1 cellular context compared by ENCODE assay signal in genomic region chr14:23145794-23146422, GRCh38.
TF ChIP-seq lines count a peak whose summit lies in the region.

No MANE protein-coding gene starts in this region.

TF ChIP-seq in HepG2, 621 proteins besides CTCF, POLR2A, EP300 and RAD21:
- TF ChIP-seq PAX8 (CRISPR knock-in tag; IDR thresholded peaks at IDR 0.05; ENCODE audit: borderline replicate concordance): no peak
- TF ChIP-seq ATF7 (IDR thresholded peaks at IDR 0.05): peak; percentile 91
- no peak for TF ChIP-seq ATF7 (CRISPR knock-in tag; IDR thresholded peaks at IDR 0.05)
- TF ChIP-seq, protein P1, sequence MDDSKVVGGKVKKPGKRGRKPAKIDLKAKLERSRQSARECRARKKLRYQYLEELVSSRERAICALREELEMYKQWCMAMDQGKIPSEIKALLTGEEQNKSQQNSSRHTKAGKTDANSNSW (CRISPR knock-in tag; IDR thresholded peaks at IDR 0.05; ENCODE audit: borderline replicate concordance): no peak
- TF ChIP-seq RXRA (CRISPR knock-in tag; IDR thresholded peaks at IDR 0.05): no peak
- TF ChIP-seq, protein P2, sequence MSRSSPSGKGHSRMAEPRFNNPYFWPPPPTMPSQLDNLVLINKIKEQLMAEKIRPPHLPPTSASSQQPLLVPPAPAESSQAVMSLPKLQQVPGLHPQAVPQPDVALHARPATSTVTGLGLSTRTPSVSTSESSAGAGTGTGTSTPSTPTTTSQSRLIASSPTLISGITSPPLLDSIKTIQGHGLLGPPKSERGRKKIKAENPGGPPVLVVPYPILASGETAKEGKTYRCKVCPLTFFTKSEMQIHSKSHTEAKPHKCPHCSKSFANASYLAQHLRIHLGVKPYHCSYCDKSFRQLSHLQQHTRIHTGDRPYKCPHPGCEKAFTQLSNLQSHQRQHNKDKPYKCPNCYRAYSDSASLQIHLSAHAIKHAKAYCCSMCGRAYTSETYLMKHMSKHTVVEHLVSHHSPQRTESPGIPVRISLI (CRISPR knock-in tag; IDR thresholded peaks at IDR 0.05; ENCODE audit: borderline replicate concordance): no peak
- TF ChIP-seq ZNF3 (CRISPR knock-in tag; IDR thresholded peaks at IDR 0.05): no peak
- no peak for TF ChIP-seq EZH2 (conservative IDR thresholded peaks at IDR 0.05; ENCODE audit: low read depth, low read length)
- no peak for TF ChIP-seq MEIS1 (CRISPR knock-in tag; IDR thresholded peaks at IDR 0.05; ENCODE audit: borderline replicate concordance)
- no peak for TF ChIP-seq SMARCC2 (IDR thresholded peaks at IDR 0.05)
- TF ChIP-seq U2AF1 (optimal IDR thresholded peaks at IDR 0.05; ENCODE audit: low read depth, low read length): no peak
- 0 out of 2 replicates have a peak, but pooled peaks have one; percentile 23 for TF ChIP-seq SKIL (CRISPR knock-in tag; IDR thresholded peaks at IDR 0.05; ENCODE audit: borderline replicate concordance)
- no peak for TF ChIP-seq KDM3A (CRISPR knock-in tag; IDR thresholded peaks at IDR 0.05; ENCODE audit: low read depth)
- no peak for TF ChIP-seq HNF4G (IDR thresholded peaks at IDR 0.05; ENCODE audit: borderline replicate concordance, low read depth, low read length)
- no peak for TF ChIP-seq HNF4G (CRISPR knock-in tag; IDR thresholded peaks at IDR 0.05; ENCODE audit: borderline replicate concordance, low read depth)
- no peak for TF ChIP-seq ZNF780A (CRISPR knock-in tag; IDR thresholded peaks at IDR 0.05)
- TF ChIP-seq, protein P3, sequence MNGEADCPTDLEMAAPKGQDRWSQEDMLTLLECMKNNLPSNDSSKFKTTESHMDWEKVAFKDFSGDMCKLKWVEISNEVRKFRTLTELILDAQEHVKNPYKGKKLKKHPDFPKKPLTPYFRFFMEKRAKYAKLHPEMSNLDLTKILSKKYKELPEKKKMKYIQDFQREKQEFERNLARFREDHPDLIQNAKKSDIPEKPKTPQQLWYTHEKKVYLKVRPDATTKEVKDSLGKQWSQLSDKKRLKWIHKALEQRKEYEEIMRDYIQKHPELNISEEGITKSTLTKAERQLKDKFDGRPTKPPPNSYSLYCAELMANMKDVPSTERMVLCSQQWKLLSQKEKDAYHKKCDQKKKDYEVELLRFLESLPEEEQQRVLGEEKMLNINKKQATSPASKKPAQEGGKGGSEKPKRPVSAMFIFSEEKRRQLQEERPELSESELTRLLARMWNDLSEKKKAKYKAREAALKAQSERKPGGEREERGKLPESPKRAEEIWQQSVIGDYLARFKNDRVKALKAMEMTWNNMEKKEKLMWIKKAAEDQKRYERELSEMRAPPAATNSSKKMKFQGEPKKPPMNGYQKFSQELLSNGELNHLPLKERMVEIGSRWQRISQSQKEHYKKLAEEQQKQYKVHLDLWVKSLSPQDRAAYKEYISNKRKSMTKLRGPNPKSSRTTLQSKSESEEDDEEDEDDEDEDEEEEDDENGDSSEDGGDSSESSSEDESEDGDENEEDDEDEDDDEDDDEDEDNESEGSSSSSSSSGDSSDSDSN (CRISPR knock-in tag; IDR thresholded peaks at IDR 0.05): no peak
- TF ChIP-seq NFYB (CRISPR knock-in tag; IDR thresholded peaks at IDR 0.05): no peak
- TF ChIP-seq CREB1 (IDR thresholded peaks at IDR 0.05): 0 out of 2 replicates have a peak, but pooled peaks have one; percentile 42
- no peak for TF ChIP-seq CREB1 (CRISPR knock-in tag; IDR thresholded peaks at IDR 0.05)
- no peak for TF ChIP-seq CSRNP1 (CRISPR knock-in tag; IDR thresholded peaks at IDR 0.05)
